Comparison of ENCODE assay signal across 21 cellular contexts in genomic region chr4:146577111-146577510, GRCh38. TPM values are rescaled to one million over a fixed set of nuclear protein-coding genes. Genes with fewer than 3 reads are reported as not detected.
DNase-seq lines count a peak whose midpoint lies in the region; ATAC-seq and TF ChIP-seq lines count a peak whose summit lies in the region.
"Had no signal": no experiment of that assay in that cellular context is flagged by ENCODE, and none has a peak within 500 bp of the region (broad histone marks: within the 10 kb centered on the region; RNA-seq: fewer than 3 reads in every experiment).

No MANE protein-coding gene starts in this region.

- no peaks in the 10 kb centered on the region for H3K79me1 ChIP-seq in IMR-90 (ENCODE audit: low read depth in 1 of 2, low read length in 2 of 2)

- H4K8ac ChIP-seq in IMR-90 (ENCODE audit: low read depth in 2 of 2, low read length in 2 of 2): no peak overlapping the region

- TF ChIP-seq RAD21 in IMR-90 (IDR thresholded peaks at IDR 0.05; ENCODE audit: low read length): no peak

- no peaks in the 10 kb centered on the region for H3K9me3 ChIP-seq in IMR-90 (ENCODE audit: control insufficient read depth, insufficient read depth, low read length)
- H3K9me3 ChIP-seq: HAP-1 had no signal

- no peak for TF ChIP-seq CTCF in IMR-90 (conservative IDR thresholded peaks at IDR 0.05; ENCODE audit: low read depth, low read length)

- H3K18ac ChIP-seq in IMR-90 (ENCODE audit: low read depth, low read length): no peak overlapping the region

- H3K27me3 ChIP-seq in IMR-90 (ENCODE audit: control insufficient read depth, insufficient read depth, low read length): no peaks in the 10 kb centered on the region

- no peak overlapping the region for H2BK120ac ChIP-seq in IMR-90 (ENCODE audit: low read depth, low read length)

- no peak overlapping the region for H3K27ac ChIP-seq in IMR-90 (ENCODE audit: insufficient read depth, low read length)
- H3K27ac ChIP-seq: RWPE1 had no signal

- H3K36me3 ChIP-seq in IMR-90 (ENCODE audit: control insufficient read depth, insufficient read depth, low read length): no peaks in the 10 kb centered on the region
- H3K36me3 ChIP-seq: HAP-1 had no signal

- no peaks in the 10 kb centered on the region for H3K9me1 ChIP-seq in IMR-90 (ENCODE audit: insufficient read depth, low read length)

- no peaks in the 10 kb centered on the region for H4K20me1 ChIP-seq in IMR-90 (ENCODE audit: insufficient read depth, low read length)

- H3K4ac ChIP-seq in IMR-90 (ENCODE audit: low read depth, low read length): no peak overlapping the region

- H2AK9ac ChIP-seq in IMR-90 (replicated peaks; ENCODE audit: low read depth, low read length, poor library complexity): no peak overlapping the region

- no peak overlapping the region for H3K4me3 ChIP-seq in IMR-90 (ENCODE audit: insufficient read depth, low read depth, low read length)
- H3K4me3 ChIP-seq: HAP-1, K562 had no signal

- DNase-seq in A172 (ENCODE audit: low spot score): peak; percentile 11
- DNase-seq in IMR-90: peak; percentile 2
- peak; percentile 40 for DNase-seq in astrocyte of the hippocampus (ENCODE audit: low read depth, low spot score)
- DNase-seq in fibroblast of peridontal ligament (ENCODE audit: extremely low read depth): peak; percentile 1
- DNase-seq in NOMO-1 (lab: John Stamatoyannopoulos, UW; ENCODE audit: unreplicated experiment in 2 of 2): no peak
- DNase-seq in hippocampal formation (lab: John Stamatoyannopoulos, UW): no peak
- DNase-seq in KBM-7: no peak
- DNase-seq: AML-193; Calu3; CD4-positive, CD25-positive, alpha-beta regulatory T cell; DMS79 treated with DMSO at 0.1 percent for 48 hours; GF-D8; MM.1S; NCI-H1105 treated with DMSO at 0.1 percent for 48 hours; NCI-H187; NCI-H2171 treated with DMSO at 0.1 percent for 48 hours; NCI-H524; OCI-M1 had no signal

- intact Hi-C loops in IMR-90 (cut with micrococcal nuclease): no loop called here

- WGBS in IMR-90 (ENCODE audit: extremely low coverage in 2 of 2, insufficient read length in 1 of 2), 2 experiments: no CpG with 5 or more reads among the region's 1 CpG

- H2BK15ac ChIP-seq in IMR-90 (ENCODE audit: low read depth, low read length): no peak overlapping the region

- CTCF ChIA-PET in IMR-90 (lab: Yijun Ruan, JAX): no interaction called here

- TF ChIP-seq POLR2A in IMR-90 (IDR thresholded peaks at IDR 0.05; ENCODE audit: low read depth, low read length): no peak

- ATAC-seq in IMR-90 (ENCODE audit: low read depth): no peak
- ATAC-seq: K562 had no signal

- POLR2A ChIA-PET in IMR-90 (lab: Charles Lee; ENCODE audit: unreplicated experiment): no interaction called here

- H2BK5ac ChIP-seq in IMR-90 (ENCODE audit: low read depth, low read length, poor library complexity, severe bottlenecking): no peak overlapping the region

- in situ Hi-C loops in IMR-90 (cut with MboI; ENCODE audit: low sequenced_read_pairs) (no loop called here), KBM-7 (cut with MboI; ENCODE audit: low pct_unique_long_range_greater_than_20kb, low sequenced_read_pairs) (no loop called here)

- dilution Hi-C loops in IMR-90 (cut with HindIII; ENCODE audit: low sequenced_read_pairs, unreplicated experiment): no loop called here

- no peak overlapping the region for H3K14ac ChIP-seq in IMR-90 (replicated peaks; ENCODE audit: low read depth, low read length)

- H4K91ac ChIP-seq in IMR-90 (ENCODE audit: insufficient read depth, low read depth, low read length): no peak overlapping the region

- H4K5ac ChIP-seq in IMR-90 (ENCODE audit: low read depth, low read length): no peak overlapping the region

- no peak overlapping the region for H3K23ac ChIP-seq in IMR-90 (ENCODE audit: low read depth, low read length)

- no peak overlapping the region for H3K56ac ChIP-seq in IMR-90 (ENCODE audit: extremely low read depth, insufficient read depth, low read length)

- H2AFZ ChIP-seq in IMR-90 (replicated peaks; ENCODE audit: low read length, poor library complexity): no peak overlapping the region

- H2AK5ac ChIP-seq in IMR-90 (ENCODE audit: low read depth, low read length): no peak overlapping the region

- no peak overlapping the region for H3K4me2 ChIP-seq in IMR-90 (ENCODE audit: low read depth, low read length)

- H3K4me1 ChIP-seq in IMR-90 (ENCODE audit: control insufficient read depth, insufficient read depth, low read length): no peaks in the 10 kb centered on the region
- H3K4me1 ChIP-seq: HAP-1 had no signal

- no peak overlapping the region for H3K9ac ChIP-seq in IMR-90 (ENCODE audit: low read depth, low read length)

- H2BK20ac ChIP-seq in IMR-90 (ENCODE audit: low read depth, low read length): no peak overlapping the region

- no TSS peak for BruUV-seq in IMR-90 (replicated peaks; lab: Mats Ljungman, UMichigan)

TF ChIP-seq in IMR-90, 13 proteins besides CTCF, POLR2A, EP300 and RAD21:
- TF ChIP-seq MAFK (IDR thresholded peaks at IDR 0.05; ENCODE audit: low read depth, low read length) (no peak), RFX5 (IDR thresholded peaks at IDR 0.05; ENCODE audit: low read depth, low read length) (no peak), MXI1 (IDR thresholded peaks at IDR 0.05; ENCODE audit: borderline replicate concordance, low read depth, low read length) (no peak), CEBPB (IDR thresholded peaks at IDR 0.05; ENCODE audit: low read depth, low read length) (no peak), FOS (IDR thresholded peaks at IDR 0.05; ENCODE audit: low read depth, low read length) (no peak), NFE2L2 (IDR thresholded peaks at IDR 0.05; ENCODE audit: low read depth, low read length) (no peak), SMC3 (IDR thresholded peaks at IDR 0.05; ENCODE audit: low read depth, low read length) (no peak), USF2 (IDR thresholded peaks at IDR 0.05; ENCODE audit: low read depth, low read length) (no peak), MAZ (IDR thresholded peaks at IDR 0.05; ENCODE audit: borderline replicate concordance, low read depth, low read length) (no peak), BHLHE40 (IDR thresholded peaks at IDR 0.05; ENCODE audit: low read depth, low read length) (no peak), RCOR1 (IDR thresholded peaks at IDR 0.05; ENCODE audit: insufficient replicate concordance, low read length) (no peak), ELK1 (IDR thresholded peaks at IDR 0.05; ENCODE audit: borderline replicate concordance, low read depth, low read length) (no peak), CHD1 (IDR thresholded peaks at IDR 0.05; ENCODE audit: low read depth, low read length) (no peak)

RNA-seq across cellular contexts. Expression of gene SLC10A7, which starts 55.4 kb away (rescaled TPM):
- 5.7 and 6.7 TPM in 2 replicates for total RNA-seq in A172 (2014; rRNA removed; shearing (Covaris generic))
- total RNA-seq in IMR-90 (2012; rRNA removed): 8.4 and 15.3 TPM in 2 replicates
- polyA plus RNA-seq in IMR-90 (2012; rRNA removed): 4.3 and 5.2 TPM in 2 replicates
- polyA plus RNA-seq in IMR-90 (2012; cell fraction: cytosol; rRNA removed): 0.58 and 0.66 TPM in 2 replicates
- polyA plus RNA-seq in IMR-90 (2012; cell fraction: nucleus; rRNA removed; ENCODE audit: low replicate concordance): 0.87 and 9.2 TPM in 2 replicates

Comparison
In these comparisons a context has a peak if more than half of its experiments do, and no peak if none do; other contexts are left out.
1. DNase-seq: peak in A172 (single experiment), IMR-90 (single experiment), astrocyte of the hippocampus (single experiment) and fibroblast of peridontal ligament (single experiment); none in NOMO-1 (0 of 2), hippocampal formation (0 of 2) and KBM-7 (single experiment).